Comparison of ENCODE assay signal across 8 cellular contexts in the genomic region with DNA sequence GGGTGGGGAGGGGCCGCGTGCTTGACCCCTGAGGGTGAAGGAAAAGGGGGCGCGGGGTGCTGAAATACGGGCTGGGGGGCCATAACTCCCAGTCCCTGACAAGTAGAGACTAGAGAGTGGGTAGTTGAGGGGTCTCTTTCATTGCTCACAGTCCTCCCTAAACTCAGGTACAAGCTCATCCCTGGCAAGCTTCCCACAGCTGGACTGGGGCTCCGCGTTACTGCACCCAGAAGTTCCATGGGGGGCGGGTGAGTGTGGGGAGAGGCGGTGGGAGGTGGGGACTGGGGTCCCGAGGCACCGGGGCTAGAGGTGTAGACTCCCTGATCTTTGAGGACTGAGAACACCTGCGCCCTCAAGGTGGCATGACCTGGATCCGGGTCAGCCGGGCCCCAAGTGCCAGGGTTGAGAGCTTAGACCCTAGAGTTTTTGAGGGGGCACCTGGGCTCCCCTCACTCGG. TPM values are rescaled to one million over a fixed set of nuclear protein-coding genes. Genes with fewer than 3 reads are reported as not detected.
A peak's percentile ranks its signal among the peaks of the same experiment; 100 is the strongest.
DNase-seq lines count a peak whose midpoint lies in the region; ATAC-seq and TF ChIP-seq lines count a peak whose summit lies in the region.

No MANE protein-coding gene starts in this region.

- H3K27ac ChIP-seq in Karpas-422 (ENCODE audit: low read length) (no peak overlapping the region), dorsolateral prefrontal cortex (peak overlapping the region in 6 of 59 donors; percentile 46 to 81 (median 68))

- H3K4me1 ChIP-seq in Karpas-422 (ENCODE audit: low read length), result peaks cover 47% of the 10 kb centered on the region

- H4K20me1 ChIP-seq in Karpas-422 (ENCODE audit: insufficient read depth, low read depth, low read length), result no peaks in the 10 kb centered on the region

- H3K79me2 ChIP-seq in Karpas-422 (ENCODE audit: low read length), result no peaks in the 10 kb centered on the region

- H3K27me3 ChIP-seq in Karpas-422 (ENCODE audit: low read length) (no peaks in the 10 kb centered on the region), dorsolateral prefrontal cortex (peaks cover 0 to 3% (median 0%) of the 10 kb centered on the region in 45 donors)

- H3K27me3 Mint-ChIP-seq in naive thymus-derived CD8-positive, alpha-beta T cell, result no peaks in the 10 kb centered on the region

- peak overlapping the region in 5 of 10 donors; percentile 47 to 92 (median 82) for H3K27ac Mint-ChIP-seq in naive thymus-derived CD8-positive, alpha-beta T cell

- no peak for ATAC-seq in naive thymus-derived CD8-positive, alpha-beta T cell
- no peak for ATAC-seq in GM18907 (IDR thresholded peaks at IDR 0.05; ENCODE audit: unreplicated experiment)
- no peak for ATAC-seq in HG03565 (IDR thresholded peaks at IDR 0.05; ENCODE audit: unreplicated experiment)

- H2AFZ ChIP-seq in Karpas-422 (ENCODE audit: low read length), result peak overlapping the region; percentile 87

- POLR2A ChIA-PET in naive thymus-derived CD8-positive, alpha-beta T cell (lab: Charles Lee), result interaction anchor here (0.6 to 3.1 kb wide), 6 partner anchors 13 to 472 kb away, joined by 4 to 24 read pairs (median 4); a partner anchor contains a TSS

- H3K4me3 ChIP-seq in AG09309 (ENCODE audit: control insufficient read depth, low read depth, low read length) (peak overlapping the region; percentile 55), Karpas-422 (ENCODE audit: low read length) (peak overlapping the region; percentile 77), dorsolateral prefrontal cortex (peak overlapping the region; percentile 42 to 80 (median 65))

- no peak for DNase-seq in AG09309 (ENCODE audit: low read depth)
- no peak for DNase-seq in Karpas-422
- DNase-seq in dorsolateral prefrontal cortex, result no peak
- DNase-seq in naive thymus-derived CD8-positive, alpha-beta T cell, result no peak
- DNase-seq in NCI-H446 treated with DMSO at 0.1 percent for 48 hours (lab: John Stamatoyannopoulos, UW), result no peak
- DNase-seq in T-helper 9 cell, result no peak

- peak overlapping the region; percentile 80 for H3K9ac ChIP-seq in Karpas-422 (ENCODE audit: low read length)

- H3K36me3 Mint-ChIP-seq in naive thymus-derived CD8-positive, alpha-beta T cell, result peaks cover 0 to 6% (median 0%) of the 10 kb centered on the region in 3 donors

- H3K9me3 ChIP-seq in Karpas-422 (ENCODE audit: low read length), result no peaks in the 10 kb centered on the region

- no peaks in the 10 kb centered on the region for H3K36me3 ChIP-seq in Karpas-422 (ENCODE audit: insufficient read depth, low read length)

- peak overlapping the region; percentile 98 for H3K4me2 ChIP-seq in Karpas-422 (ENCODE audit: low read depth, low read length, poor library complexity, severe bottlenecking)

- TF ChIP-seq CTCF in AG09309 (IDR thresholded peaks at IDR 0.05; ENCODE audit: control insufficient read depth, insufficient read depth, low read depth, low read length, missing control alignments) (no peak), dorsolateral prefrontal cortex (IDR thresholded peaks at IDR 0.05 in 54 of 56, conservative IDR thresholded peaks at IDR 0.05 in 2 of 56; ENCODE audit: low read depth in 1 of 56, partially characterized antibody in 56 of 56) (no peak)

- H3K4me3 Mint-ChIP-seq in naive thymus-derived CD8-positive, alpha-beta T cell, result peak overlapping the region; percentile 63 to 97 (median 89)

- intact Hi-C loops in dorsolateral prefrontal cortex (cut with DNase I), result loop anchor here in 1 of 2 donors (5.0 kb wide), 1 partner anchor 96 kb away; a partner anchor contains a TSS

- H3K4me1 Mint-ChIP-seq in naive thymus-derived CD8-positive, alpha-beta T cell, result peaks cover 12 to 48% (median 35%) of the 10 kb centered on the region in 4 donors

- no peaks in the 10 kb centered on the region for H3K9me2 ChIP-seq in Karpas-422 (replicated peaks; ENCODE audit: insufficient read depth, low read length)

- H3K9me3 Mint-ChIP-seq in naive thymus-derived CD8-positive, alpha-beta T cell, result no peaks in the 10 kb centered on the region

RNA-seq across cellular contexts. Expression of a gene that starts 1.3 kb away (rescaled TPM):
- total RNA-seq in Karpas-422 (2014; rRNA removed; shearing (Covaris generic); ENCODE audit: low replicate concordance), result 0.54 and 0.75 TPM in 2 replicates
- total RNA-seq in dorsolateral prefrontal cortex, result 1 to 10 TPM in 12 of 120 experiments, under 1 TPM in 10, not detected in 98; 0.29 to 1.8 (median 1.1) TPM
- total RNA-seq in naive thymus-derived CD8-positive, alpha-beta T cell, result 1 to 10 TPM in 1 of 2 experiments, under 1 TPM in 1; 0.55 to 1.0 TPM
- under 1 TPM in 2 of 3 donors, not detected in 1; 0.27 to 0.47 TPM for polyA plus RNA-seq in naive thymus-derived CD8-positive, alpha-beta T cell

RNA-seq across cellular contexts. Expression of a gene that starts 5.3 kb away (rescaled TPM):
- total RNA-seq in Karpas-422 (2014; rRNA removed; shearing (Covaris generic); ENCODE audit: low replicate concordance), result 445 and 611 TPM in 2 replicates
- total RNA-seq in dorsolateral prefrontal cortex, result 100 to 1,000 TPM; 243 to 552 (median 394) TPM
- total RNA-seq in naive thymus-derived CD8-positive, alpha-beta T cell, result 100 to 1,000 TPM; 197 to 212 TPM
- polyA plus RNA-seq in naive thymus-derived CD8-positive, alpha-beta T cell, result 100 to 1,000 TPM; 824 to 920 (median 852) TPM

RNA-seq across cellular contexts. Expression of a gene that starts 14.0 kb away (rescaled TPM):
- total RNA-seq in Karpas-422 (2014; rRNA removed; shearing (Covaris generic); ENCODE audit: low replicate concordance), result 36.9 and 82.1 TPM in 2 replicates
- total RNA-seq in dorsolateral prefrontal cortex, result 10 to 100 TPM; 36.6 to 66.9 (median 49.4) TPM
- 10 to 100 TPM; 55.5 to 56.2 TPM for total RNA-seq in naive thymus-derived CD8-positive, alpha-beta T cell
- 10 to 100 TPM; 54.1 to 59.7 (median 58.0) TPM for polyA plus RNA-seq in naive thymus-derived CD8-positive, alpha-beta T cell

RNA-seq across cellular contexts. Expression of a gene that starts 23.5 kb away (rescaled TPM):
- not detected in 2 replicates for total RNA-seq in Karpas-422 (2014; rRNA removed; shearing (Covaris generic); ENCODE audit: low replicate concordance)
- 1 to 10 TPM in 5 of 120 experiments, under 1 TPM in 12, not detected in 103; 0.39 to 1.3 (median 0.61) TPM for total RNA-seq in dorsolateral prefrontal cortex
- not detected for total RNA-seq in naive thymus-derived CD8-positive, alpha-beta T cell
- not detected for polyA plus RNA-seq in naive thymus-derived CD8-positive, alpha-beta T cell

RNA-seq across cellular contexts. Expression of a gene that starts 30.3 kb away (rescaled TPM):
- 12.5 and 26.2 TPM in 2 replicates for total RNA-seq in Karpas-422 (2014; rRNA removed; shearing (Covaris generic); ENCODE audit: low replicate concordance)
- total RNA-seq in dorsolateral prefrontal cortex, result 10 to 100 TPM in 96 of 120 experiments, 1 to 10 TPM in 24; 5.1 to 22.1 (median 13.4) TPM
- total RNA-seq in naive thymus-derived CD8-positive, alpha-beta T cell, result 10 to 100 TPM; 27.1 to 29.8 TPM
- 1 to 10 TPM; 6.6 to 7.7 (median 7.2) TPM for polyA plus RNA-seq in naive thymus-derived CD8-positive, alpha-beta T cell
